ENCODE assay signal across 8 cellular contexts in the genomic region with DNA sequence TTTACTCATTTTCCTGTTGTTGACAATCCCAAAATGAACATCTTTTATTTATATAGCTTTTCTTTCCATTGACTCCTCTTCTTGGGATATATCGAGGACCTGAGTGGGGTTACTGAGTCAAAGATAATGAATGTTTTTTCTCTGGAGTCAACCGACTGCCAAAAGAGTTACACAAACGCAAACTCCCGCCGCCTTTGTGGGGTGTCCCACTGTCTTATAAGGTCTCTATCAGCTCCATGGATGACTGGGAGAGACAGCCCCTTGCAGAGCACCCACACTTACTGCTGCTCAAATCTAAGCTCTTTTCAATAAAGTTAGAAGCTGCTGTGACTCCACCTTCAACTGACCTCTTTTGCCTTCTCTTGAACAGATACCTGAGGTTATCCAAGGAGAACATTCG. TPM values are rescaled to one million over a fixed set of nuclear protein-coding genes. Genes with fewer than 3 reads are reported as not detected.
"Had no signal": no experiment of that assay in that cellular context is flagged by ENCODE, and none has a peak within 500 bp of the region (broad histone marks: within the 10 kb centered on the region; RNA-seq: fewer than 3 reads in every experiment).

No MANE protein-coding gene starts in this region.

- H3K4me3 ChIP-seq: GM23338 had no signal

- FAIRE-seq: H1, H54, HTR-8/SVneo had no signal

- H3K4me2 ChIP-seq: GM23338 had no signal

- ATAC-seq: GM23338 had no signal

- H3K27ac Mint-ChIP-seq: GM23338, H9 had no signal

- DNase-seq: H9, HCEC 1CT, IMR-90 had no signal

- H2AFZ ChIP-seq: GM23338 had no signal

- H3K4me1 Mint-ChIP-seq: GM23338, H9 had no signal

- H3K4me3 Mint-ChIP-seq: GM23338, H9 had no signal

RNA-seq across cellular contexts. Expression of gene C16orf78, which starts 25.2 kb away (rescaled TPM):
- total RNA-seq: GM23338, H1, H9, HT-29, IMR-90 had no signal
- polyA plus RNA-seq: GM23338, H1, IMR-90 had no signal
